ENCODE assay signal across 2 cellular contexts in the genomic region with DNA sequence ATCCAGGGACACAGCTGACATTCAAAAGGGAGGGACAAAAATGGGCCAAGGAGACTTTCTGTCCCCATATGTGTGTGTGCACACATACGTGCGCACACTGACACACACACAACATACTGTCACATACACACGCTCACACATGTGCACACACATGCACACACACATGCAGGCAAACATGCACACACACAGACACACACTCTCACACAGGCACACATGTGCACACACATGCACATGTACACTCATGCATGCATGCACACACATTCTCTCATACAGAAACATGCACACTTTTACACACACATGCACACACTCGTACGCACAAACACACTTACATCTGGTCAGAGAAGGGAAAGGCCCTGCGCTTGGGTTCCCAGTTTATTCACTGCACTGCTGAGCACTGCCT.
TF ChIP-seq lines count a peak whose summit lies in the region.

No MANE protein-coding gene starts in this region.

TF ChIP-seq in HCT116, 20 proteins besides CTCF, POLR2A, EP300 and RAD21:
- TF ChIP-seq ZFX (IDR thresholded peaks at IDR 0.05), result 0 out of 2 replicates have a peak, but pooled peaks have one; percentile 16
- TF ChIP-seq, protein P1, sequence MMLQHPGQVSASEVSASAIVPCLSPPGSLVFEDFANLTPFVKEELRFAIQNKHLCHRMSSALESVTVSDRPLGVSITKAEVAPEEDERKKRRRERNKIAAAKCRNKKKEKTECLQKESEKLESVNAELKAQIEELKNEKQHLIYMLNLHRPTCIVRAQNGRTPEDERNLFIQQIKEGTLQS (IDR thresholded peaks at IDR 0.05), result no peak

TF ChIP-seq in H1, 55 proteins besides CTCF, POLR2A, EP300 and RAD21:
- no peak for TF ChIP-seq SRF (IDR thresholded peaks at IDR 0.05; ENCODE audit: low read depth, low read length)
- no peak for TF ChIP-seq CHD1 (IDR thresholded peaks at IDR 0.05; ENCODE audit: low read depth, low read length)
- TF ChIP-seq, protein P2, sequence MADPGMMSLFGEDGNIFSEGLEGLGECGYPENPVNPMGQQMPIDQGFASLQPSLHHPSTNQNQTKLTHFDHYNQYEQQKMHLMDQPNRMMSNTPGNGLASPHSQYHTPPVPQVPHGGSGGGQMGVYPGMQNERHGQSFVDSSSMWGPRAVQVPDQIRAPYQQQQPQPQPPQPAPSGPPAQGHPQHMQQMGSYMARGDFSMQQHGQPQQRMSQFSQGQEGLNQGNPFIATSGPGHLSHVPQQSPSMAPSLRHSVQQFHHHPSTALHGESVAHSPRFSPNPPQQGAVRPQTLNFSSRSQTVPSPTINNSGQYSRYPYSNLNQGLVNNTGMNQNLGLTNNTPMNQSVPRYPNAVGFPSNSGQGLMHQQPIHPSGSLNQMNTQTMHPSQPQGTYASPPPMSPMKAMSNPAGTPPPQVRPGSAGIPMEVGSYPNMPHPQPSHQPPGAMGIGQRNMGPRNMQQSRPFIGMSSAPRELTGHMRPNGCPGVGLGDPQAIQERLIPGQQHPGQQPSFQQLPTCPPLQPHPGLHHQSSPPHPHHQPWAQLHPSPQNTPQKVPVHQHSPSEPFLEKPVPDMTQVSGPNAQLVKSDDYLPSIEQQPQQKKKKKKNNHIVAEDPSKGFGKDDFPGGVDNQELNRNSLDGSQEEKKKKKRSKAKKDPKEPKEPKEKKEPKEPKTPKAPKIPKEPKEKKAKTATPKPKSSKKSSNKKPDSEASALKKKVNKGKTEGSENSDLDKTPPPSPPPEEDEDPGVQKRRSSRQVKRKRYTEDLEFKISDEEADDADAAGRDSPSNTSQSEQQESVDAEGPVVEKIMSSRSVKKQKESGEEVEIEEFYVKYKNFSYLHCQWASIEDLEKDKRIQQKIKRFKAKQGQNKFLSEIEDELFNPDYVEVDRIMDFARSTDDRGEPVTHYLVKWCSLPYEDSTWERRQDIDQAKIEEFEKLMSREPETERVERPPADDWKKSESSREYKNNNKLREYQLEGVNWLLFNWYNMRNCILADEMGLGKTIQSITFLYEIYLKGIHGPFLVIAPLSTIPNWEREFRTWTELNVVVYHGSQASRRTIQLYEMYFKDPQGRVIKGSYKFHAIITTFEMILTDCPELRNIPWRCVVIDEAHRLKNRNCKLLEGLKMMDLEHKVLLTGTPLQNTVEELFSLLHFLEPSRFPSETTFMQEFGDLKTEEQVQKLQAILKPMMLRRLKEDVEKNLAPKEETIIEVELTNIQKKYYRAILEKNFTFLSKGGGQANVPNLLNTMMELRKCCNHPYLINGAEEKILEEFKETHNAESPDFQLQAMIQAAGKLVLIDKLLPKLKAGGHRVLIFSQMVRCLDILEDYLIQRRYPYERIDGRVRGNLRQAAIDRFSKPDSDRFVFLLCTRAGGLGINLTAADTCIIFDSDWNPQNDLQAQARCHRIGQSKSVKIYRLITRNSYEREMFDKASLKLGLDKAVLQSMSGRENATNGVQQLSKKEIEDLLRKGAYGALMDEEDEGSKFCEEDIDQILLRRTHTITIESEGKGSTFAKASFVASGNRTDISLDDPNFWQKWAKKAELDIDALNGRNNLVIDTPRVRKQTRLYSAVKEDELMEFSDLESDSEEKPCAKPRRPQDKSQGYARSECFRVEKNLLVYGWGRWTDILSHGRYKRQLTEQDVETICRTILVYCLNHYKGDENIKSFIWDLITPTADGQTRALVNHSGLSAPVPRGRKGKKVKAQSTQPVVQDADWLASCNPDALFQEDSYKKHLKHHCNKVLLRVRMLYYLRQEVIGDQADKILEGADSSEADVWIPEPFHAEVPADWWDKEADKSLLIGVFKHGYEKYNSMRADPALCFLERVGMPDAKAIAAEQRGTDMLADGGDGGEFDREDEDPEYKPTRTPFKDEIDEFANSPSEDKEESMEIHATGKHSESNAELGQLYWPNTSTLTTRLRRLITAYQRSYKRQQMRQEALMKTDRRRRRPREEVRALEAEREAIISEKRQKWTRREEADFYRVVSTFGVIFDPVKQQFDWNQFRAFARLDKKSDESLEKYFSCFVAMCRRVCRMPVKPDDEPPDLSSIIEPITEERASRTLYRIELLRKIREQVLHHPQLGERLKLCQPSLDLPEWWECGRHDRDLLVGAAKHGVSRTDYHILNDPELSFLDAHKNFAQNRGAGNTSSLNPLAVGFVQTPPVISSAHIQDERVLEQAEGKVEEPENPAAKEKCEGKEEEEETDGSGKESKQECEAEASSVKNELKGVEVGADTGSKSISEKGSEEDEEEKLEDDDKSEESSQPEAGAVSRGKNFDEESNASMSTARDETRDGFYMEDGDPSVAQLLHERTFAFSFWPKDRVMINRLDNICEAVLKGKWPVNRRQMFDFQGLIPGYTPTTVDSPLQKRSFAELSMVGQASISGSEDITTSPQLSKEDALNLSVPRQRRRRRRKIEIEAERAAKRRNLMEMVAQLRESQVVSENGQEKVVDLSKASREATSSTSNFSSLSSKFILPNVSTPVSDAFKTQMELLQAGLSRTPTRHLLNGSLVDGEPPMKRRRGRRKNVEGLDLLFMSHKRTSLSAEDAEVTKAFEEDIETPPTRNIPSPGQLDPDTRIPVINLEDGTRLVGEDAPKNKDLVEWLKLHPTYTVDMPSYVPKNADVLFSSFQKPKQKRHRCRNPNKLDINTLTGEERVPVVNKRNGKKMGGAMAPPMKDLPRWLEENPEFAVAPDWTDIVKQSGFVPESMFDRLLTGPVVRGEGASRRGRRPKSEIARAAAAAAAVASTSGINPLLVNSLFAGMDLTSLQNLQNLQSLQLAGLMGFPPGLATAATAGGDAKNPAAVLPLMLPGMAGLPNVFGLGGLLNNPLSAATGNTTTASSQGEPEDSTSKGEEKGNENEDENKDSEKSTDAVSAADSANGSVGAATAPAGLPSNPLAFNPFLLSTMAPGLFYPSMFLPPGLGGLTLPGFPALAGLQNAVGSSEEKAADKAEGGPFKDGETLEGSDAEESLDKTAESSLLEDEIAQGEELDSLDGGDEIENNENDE (IDR thresholded peaks at IDR 0.05; ENCODE audit: insufficient replicate concordance, low read length), result no peak
- no peak for TF ChIP-seq FOSL1 (IDR thresholded peaks at IDR 0.05; ENCODE audit: insufficient read depth, low read depth, low read length)
- TF ChIP-seq JUN (IDR thresholded peaks at IDR 0.05; ENCODE audit: low read depth, low read length), result no peak
- no peak for TF ChIP-seq SIRT6 (IDR thresholded peaks at IDR 0.05; ENCODE audit: low read length)
- TF ChIP-seq ZNF274 (IDR thresholded peaks at IDR 0.05; ENCODE audit: borderline replicate concordance, extremely low read depth, low read length), result no peak
- TF ChIP-seq SP4 (IDR thresholded peaks at IDR 0.05; ENCODE audit: low read length), result no peak
- TF ChIP-seq ASH2L (IDR thresholded peaks at IDR 0.05; ENCODE audit: low read length), result no peak
TF ChIP-seq in H1: peak in this region for 0.
